20 cellular contexts compared by ENCODE assay signal in the genomic region with DNA sequence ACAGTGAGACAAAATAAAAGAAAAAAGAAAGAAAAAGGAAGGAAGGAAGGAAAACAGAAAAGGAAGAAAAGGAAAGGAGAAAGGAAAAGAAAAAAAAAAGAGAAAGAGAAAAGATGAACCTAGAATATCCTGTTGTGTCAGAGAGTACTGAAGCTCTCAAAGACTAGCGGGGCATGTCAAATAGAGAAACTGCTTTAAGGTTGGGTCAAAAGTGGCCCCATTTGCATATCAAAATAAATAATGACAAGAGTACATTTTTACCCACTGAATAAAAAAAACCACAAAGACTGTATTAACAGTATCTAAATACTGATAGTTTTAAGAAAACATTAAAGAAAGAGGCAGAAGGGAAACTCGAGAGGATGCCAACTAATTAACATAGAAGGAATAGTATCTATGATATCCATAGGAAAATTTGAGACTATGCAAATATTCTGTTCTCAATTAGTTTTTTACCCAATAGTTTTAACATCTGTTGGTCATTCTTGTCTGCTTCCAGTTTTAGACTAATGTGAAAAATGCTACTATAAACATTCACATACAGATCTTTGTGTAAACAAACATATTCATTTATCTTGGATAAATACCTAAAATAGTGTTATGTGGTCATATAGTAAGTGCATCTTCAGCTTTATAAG. TPM values are rescaled to one million over a fixed set of nuclear protein-coding genes. Genes with fewer than 3 reads are reported as not detected.
A peak's percentile ranks its signal among the peaks of the same experiment; 100 is the strongest.
DNase-seq lines count a peak whose midpoint lies in the region; ATAC-seq, FAIRE-seq and TF ChIP-seq lines count a peak whose summit lies in the region.
"Had no signal": no experiment of that assay in that cellular context is flagged by ENCODE, and none has a peak within 500 bp of the region (broad histone marks: within the 10 kb centered on the region; RNA-seq: fewer than 3 reads in every experiment).

No MANE protein-coding gene starts in this region.

- H3K9me3 ChIP-seq in Caco-2 = 0 out of 2 replicates have a peak, but pooled peaks cover 4% of the 10 kb centered on the region
- H3K9me3 ChIP-seq in HEK293 (ENCODE audit: control insufficient read depth, insufficient read depth, low read depth, low read length) = no peaks in the 10 kb centered on the region
- H3K9me3 ChIP-seq in K562 (replicated peaks; ENCODE audit: control insufficient read depth, insufficient read depth, low read depth, low read length) = no peaks in the 10 kb centered on the region
- no peaks in the 10 kb centered on the region for H3K9me3 ChIP-seq in mammary epithelial cell (replicated peaks; ENCODE audit: insufficient read depth, low read length)
- H3K9me3 ChIP-seq: MG63, SJCRH30 had no signal

- no peak for TF ChIP-seq RAD21 in K562 (CRISPR knock-in tag; conservative IDR thresholded peaks at IDR 0.05 in 1 of 2, IDR thresholded peaks at IDR 0.05 in 1 of 2)

- no peak for TF ChIP-seq EP300 in K562 (IDR thresholded peaks at IDR 0.05; ENCODE audit: low read length)

- POLR2A ChIA-PET in Caco-2 (lab: Charles Lee) = no interaction called here
- POLR2A ChIA-PET in HEK293 (lab: Yijun Ruan, JAX) = no interaction called here
- POLR2A ChIA-PET in K562 (lab: Yijun Ruan, JAX) = interaction anchor here (0.5 to 1.1 kb wide), 3 partner anchors 13 to 53 kb away, joined by 3 read pairs; partner anchors contain the start of gene SFXN5

- H3K79me2 ChIP-seq in K562 (ENCODE audit: control insufficient read depth, insufficient read depth, low read length) = no peaks in the 10 kb centered on the region
- no peaks in the 10 kb centered on the region for H3K79me2 ChIP-seq in mammary epithelial cell (ENCODE audit: insufficient read depth, low read length)

- 61% methylated on average over 2 of the region's 2 CpGs for WGBS in K562 (ENCODE audit: insufficient coverage, low coverage, missing lambda C conversion rate)
- 93% methylated on average over 2 of the region's 2 CpGs for WGBS in mammary epithelial cell (ENCODE audit: low coverage, missing lambda C conversion rate)

- H3K4me3 ChIP-seq in Caco-2 (ENCODE audit: low read depth, low read length) = no peak overlapping the region
- H3K4me3 ChIP-seq in HEK293 (ENCODE audit: low read depth, low read length) = no peak overlapping the region
- H3K4me3 ChIP-seq in K562 = no peak overlapping the region
- no peak overlapping the region for H3K4me3 ChIP-seq in mammary epithelial cell (replicated peaks in 1 of 3; ENCODE audit: insufficient read depth in 1 of 3, low read depth in 2 of 3, low read length in 3 of 3)
- H3K4me3 ChIP-seq: GM23248, MG63, PC-9, SJCRH30 had no signal

- no peak overlapping the region for H3K27ac ChIP-seq in HEK293 (ENCODE audit: extremely low read depth, low read depth, low read length)
- no peak overlapping the region for H3K27ac ChIP-seq in K562 (ENCODE audit: extremely low read depth, low read depth, low read length)
- H3K27ac ChIP-seq in mammary epithelial cell (ENCODE audit: insufficient read depth, low read depth, low read length) = no peak overlapping the region
- H3K27ac ChIP-seq: GM23248, KMS-11, PC-9, SJCRH30 had no signal

- H3K36me3 Mint-ChIP-seq in Caco-2 (ENCODE audit: insufficient read depth, unreplicated experiment) = no peaks in the 10 kb centered on the region
- peaks cover 16% of the 10 kb centered on the region for H3K36me3 Mint-ChIP-seq in nephron progenitor cell (ENCODE audit: low read depth)

- H3K9ac ChIP-seq in K562 (ENCODE audit: insufficient read depth in 1 of 2, low read depth in 2 of 2, low read length in 2 of 2) (no peak overlapping the region), mammary epithelial cell (ENCODE audit: insufficient read depth, low read length) (no peak overlapping the region)
- H3K9ac ChIP-seq: GM23248, KMS-11 had no signal

- ATAC-seq in K562 = no peak
- ATAC-seq: HCT116 had no signal

- DNase-seq in Caco-2 (no peak), K562 (ENCODE audit: extremely low read depth in 1 of 4, low spot score in 3 of 4) (no peak), nephron progenitor cell (no peak), mammary epithelial cell (no peak), D341Med (ENCODE audit: low spot score) (no peak), COR-L47 (lab: John Stamatoyannopoulos, UW) (no peak), T-helper 2 cell (no peak)
- DNase-seq: Calu3, GM23248, MG63, NCI-H1092, NCI-H146, NCI-H2081 treated with DMSO at 0.1 percent for 48 hours, NCI-H510A treated with DMSO at 0.1 percent for 48 hours, PC-9, SJCRH30 had no signal

- H3K4me3 Mint-ChIP-seq in Caco-2 (ENCODE audit: unreplicated experiment) (no peak overlapping the region), nephron progenitor cell (no peak overlapping the region)

- no peak overlapping the region for H3K27ac Mint-ChIP-seq in Caco-2 (ENCODE audit: unreplicated experiment)
- H3K27ac Mint-ChIP-seq in nephron progenitor cell = peak overlapping the region; percentile 21

- H4K20me1 ChIP-seq in K562 (replicated peaks; ENCODE audit: control insufficient read depth, insufficient read depth, low read length) (no peaks in the 10 kb centered on the region), mammary epithelial cell (ENCODE audit: insufficient read depth, low read length) (no peaks in the 10 kb centered on the region)

- intact Hi-C loops in Caco-2 (cut with micrococcal nuclease; ENCODE audit: unreplicated experiment) = no loop called here
- intact Hi-C loops in K562 (cut with micrococcal nuclease) = no loop called here
- intact Hi-C loops in mammary epithelial cell (cut with micrococcal nuclease) = no loop called here

- H3K9me1 ChIP-seq in K562 (ENCODE audit: control insufficient read depth, insufficient read depth, low read length) = no peaks in the 10 kb centered on the region

- dilution Hi-C loops in mammary epithelial cell (cut with HindIII; ENCODE audit: low sequenced_read_pairs) = no loop called here

- H3K4me1 ChIP-seq in Caco-2 (peaks cover 16% of the 10 kb centered on the region), HEK293 (ENCODE audit: control insufficient read depth, insufficient read depth, low read length) (no peaks in the 10 kb centered on the region), K562 (replicated peaks in 1 of 2; ENCODE audit: control insufficient read depth in 2 of 2, insufficient read depth in 2 of 2, low read length in 2 of 2) (no peaks in the 10 kb centered on the region), mammary epithelial cell (ENCODE audit: insufficient read depth, low read length) (peaks cover 6% of the 10 kb centered on the region)
- H3K4me1 ChIP-seq: SJCRH30 had no signal

- no peak for TF ChIP-seq POLR2A in K562 (conservative IDR thresholded peaks at IDR 0.05)

- H3K4me1 Mint-ChIP-seq in Caco-2 (ENCODE audit: low read depth, unreplicated experiment) (no peaks in the 10 kb centered on the region), nephron progenitor cell (peaks cover 35% of the 10 kb centered on the region)

- H3K27me3 Mint-ChIP-seq in Caco-2 (ENCODE audit: insufficient read depth, unreplicated experiment) (no peaks in the 10 kb centered on the region), nephron progenitor cell (ENCODE audit: low read depth, poor library complexity) (no peaks in the 10 kb centered on the region)

- in situ Hi-C loops in K562 (cut with MboI) (no loop called here), mammary epithelial cell (cut with MboI; ENCODE audit: low sequenced_read_pairs in 2 of 2) (no loop called here)

- H2AFZ ChIP-seq in K562 (ENCODE audit: low read depth, low read length) (no peak overlapping the region), mammary epithelial cell (ENCODE audit: low read depth, low read length) (no peak overlapping the region)
- H2AFZ ChIP-seq: GM23248, PC-9 had no signal

- H3K9me3 Mint-ChIP-seq in Caco-2 (ENCODE audit: unreplicated experiment) (no peaks in the 10 kb centered on the region), nephron progenitor cell (peaks cover 6% of the 10 kb centered on the region)

- H3K4me2 ChIP-seq in K562 (ENCODE audit: insufficient read depth, low read length) = no peak overlapping the region
- no peak overlapping the region for H3K4me2 ChIP-seq in mammary epithelial cell (ENCODE audit: insufficient read depth, low read depth, low read length)
- H3K4me2 ChIP-seq: KMS-11, PC-9 had no signal

- BruUV-seq in Caco-2 (replicated peaks; lab: Mats Ljungman, UMichigan) (TSS peak; percentile 6), K562 (replicated peaks; lab: Mats Ljungman, UMichigan) (no TSS peak), mammary epithelial cell (replicated peaks; lab: Mats Ljungman, UMichigan) (no TSS peak)

- CTCF ChIA-PET in Caco-2 (lab: Charles Lee) (no interaction called here), HEK293 (lab: Yijun Ruan, JAX) (interaction anchor here (0.6 to 1.3 kb wide), 2 partner anchors 19 to 27 kb away, joined by 3 to 4 read pairs; no protein-coding TSS in a partner anchor), K562 (lab: Yijun Ruan, JAX; ENCODE audit: low intra/inter-chr PET ratio) (no interaction called here), mammary epithelial cell (lab: Charles Lee; ENCODE audit: low non-redundant PET) (no interaction called here)

- H3K27me3 ChIP-seq in Caco-2 (replicated peaks; ENCODE audit: control insufficient read depth, insufficient read depth, low read length) = no peaks in the 10 kb centered on the region
- H3K27me3 ChIP-seq in K562 (ENCODE audit: control insufficient read depth in 2 of 2, insufficient read depth in 2 of 2, low read length in 2 of 2) = no peaks in the 10 kb centered on the region
- no peaks in the 10 kb centered on the region for H3K27me3 ChIP-seq in mammary epithelial cell (ENCODE audit: insufficient read depth, low read length)
- H3K27me3 ChIP-seq: MG63, SJCRH30 had no signal

- H3K36me3 ChIP-seq in Caco-2 (ENCODE audit: control insufficient read depth, insufficient read depth, low read length) (peaks cover 1% of the 10 kb centered on the region), HEK293 (ENCODE audit: control insufficient read depth in 2 of 2, insufficient read depth in 1 of 2, low read length in 2 of 2) (peaks cover 0 to 7% of the 10 kb centered on the region in 2 experiments; a peak in 2 of 3 replicates), K562 (ENCODE audit: control insufficient read depth, insufficient read depth, low read length) (peaks cover 11% of the 10 kb centered on the region; the same call in 2 of the 3 replicates), mammary epithelial cell (ENCODE audit: insufficient read depth, low read length) (no peaks in the 10 kb centered on the region)
- H3K36me3 ChIP-seq: MG63 had no signal

- TF ChIP-seq CTCF in Caco-2 (IDR thresholded peaks at IDR 0.05; ENCODE audit: insufficient read depth in 1 of 2, low read depth in 1 of 2, low read length in 1 of 2, severe bottlenecking in 1 of 2, unreplicated experiment in 1 of 2) (no peak), HEK293 (tag by site-specific recombination; IDR thresholded peaks at IDR 0.05) (no peak), K562 (IDR thresholded peaks at IDR 0.05 in 2 of 3, conservative IDR thresholded peaks at IDR 0.05 in 1 of 3; ENCODE audit: insufficient read depth in 2 of 3, low read depth in 1 of 3, low read length in 3 of 3) (no peak), nephron progenitor cell (IDR thresholded peaks at IDR 0.05) (no peak), mammary epithelial cell (conservative IDR thresholded peaks at IDR 0.05 in 1 of 2, IDR thresholded peaks at IDR 0.05 in 1 of 2; ENCODE audit: extremely low read depth in 1 of 2, insufficient read depth in 1 of 2, low read depth in 1 of 2, low read length in 2 of 2) (no peak)

- FAIRE-seq in K562 (lab: Jason Lieb, UNC) = peak; percentile 35
- FAIRE-seq: G401.6 had no signal

RNA-seq across cellular contexts. Expression of gene SFXN5, which starts 53.2 kb away (rescaled TPM):
- 26.8 and 31.3 TPM in 2 replicates for total RNA-seq in Caco-2 (2022)
- 75.2 and 92.0 TPM in 2 replicates for total RNA-seq in K562 (2011; cell fraction: chromatin; rRNA removed; ENCODE audit: low replicate concordance)
- total RNA-seq in K562 (2011; cell fraction: nucleolus; rRNA removed) = 41.8 and 49.7 TPM in 2 replicates
- total RNA-seq in K562 (2011; cell fraction: nucleoplasm; rRNA removed) = 41.6 and 73.8 TPM in 2 replicates
- total RNA-seq in K562 (2014; rRNA removed) = 13.8 and 19.9 TPM in 2 replicates
- 12.4 and 14.1 TPM in 2 replicates for total RNA-seq in K562 (2014; rRNA removed; fragmentation: Illumina TruSeq; extraction: Trizol)
- 18.0 and 19.4 TPM in 2 replicates for total RNA-seq in K562 (2015; rRNA removed; fragmentation: Illumina TruSeq; extraction: Trizol)
- 21.3 and 21.6 TPM in 2 replicates for total RNA-seq in K562 (2021)
- polyA plus RNA-seq in K562 (2011; rRNA removed) = 18.2 and 22.6 TPM in 2 replicates
- polyA plus RNA-seq in K562 (2011; cell fraction: cytosol; rRNA removed) = 19.2 and 31.7 TPM in 2 replicates
- 45.6 and 116 TPM in 2 replicates for polyA plus RNA-seq in K562 (2011; cell fraction: nucleus; rRNA removed)
- polyA plus RNA-seq in K562 (2012) = 14.9 and 19.8 TPM in 2 replicates
- 16.0 and 17.4 TPM in 2 replicates for polyA plus RNA-seq in K562 (2014; fragmentation: Illumina TruSeq; extraction: Trizol)
- polyA plus RNA-seq in K562 (2014; fragmentation: Nextera tagmentation; extraction: Ambion mirVana) = 10 to 100 TPM in 1 of 2 experiments, 1 to 10 TPM in 1; 8.3 to 13.4 TPM
- 21.2 and 22.3 TPM in 2 replicates for polyA plus RNA-seq in K562 (2014; rRNA removed)
- 12.5 and 28.7 TPM in 2 replicates for polyA minus RNA-seq in K562 (2011; rRNA and poly(A)+ RNA removed)
- polyA minus RNA-seq in K562 (2011; cell fraction: cytosol; rRNA and poly(A)+ RNA removed) = 8.7 TPM in 2 replicates
- polyA minus RNA-seq in K562 (2011; cell fraction: nucleus; rRNA and poly(A)+ RNA removed) = 19.1 and 26.1 TPM in 2 replicates
- 10 to 100 TPM; 12.0 to 16.8 TPM for total RNA-seq in mammary epithelial cell
- 9.2 TPM for polyA plus RNA-seq in mammary epithelial cell
- polyA minus RNA-seq in mammary epithelial cell = 14.9 TPM
